18 cellular contexts compared by ENCODE assay signal in genomic region chr17:42392664-42393415, GRCh38. TPM values are rescaled to one million over a fixed set of nuclear protein-coding genes. Genes with fewer than 3 reads are reported as not detected.
DNase-seq lines count a peak whose midpoint lies in the region; ATAC-seq, FAIRE-seq and TF ChIP-seq lines count a peak whose summit lies in the region.
"Had no signal": no experiment of that assay in that cellular context is flagged by ENCODE, and none has a peak within 500 bp of the region (broad histone marks: within the 10 kb centered on the region; RNA-seq: fewer than 3 reads in every experiment).

No MANE protein-coding gene starts in this region.

- POLR2A ChIA-PET in MCF 10A (lab: Yijun Ruan, JAX) (interaction anchor here (0.7 to 1.8 kb wide), 3 partner anchors 13 to 327 kb away, joined by 3 to 6 read pairs (median 4); partner anchors contain the start of gene CAVIN1), IMR-90 (lab: Charles Lee; ENCODE audit: unreplicated experiment) (no interaction called here)

- H2AK5ac ChIP-seq in IMR-90 (ENCODE audit: low read depth, low read length) = 0 out of 2 replicates have a peak overlapping the region, but pooled peaks have one; percentile 43

- peaks cover 5% of the 10 kb centered on the region for H3K36me3 Mint-ChIP-seq in MCF 10A (ENCODE audit: insufficient read depth, unreplicated experiment)
- no peaks in the 10 kb centered on the region for H3K36me3 Mint-ChIP-seq in stimulated activated memory B cell treated with anti-CD40 and anti-IgM and Interleukin-4, amounts not matched to agents 10 μg/mL and 1 μg/mL and 100 μg/mL, for 72 hours

- no peaks in the 10 kb centered on the region for H3K27me3 Mint-ChIP-seq in MCF 10A (ENCODE audit: insufficient read depth, unreplicated experiment)
- H3K27me3 Mint-ChIP-seq in stimulated activated memory B cell treated with anti-CD40 and anti-IgM and Interleukin-4, amounts not matched to agents 10 μg/mL and 1 μg/mL and 100 μg/mL, for 72 hours = no peaks in the 10 kb centered on the region

- H3K27ac Mint-ChIP-seq in MCF 10A (ENCODE audit: low read depth, unreplicated experiment) = peak overlapping the region; percentile 12
- peak overlapping the region; percentile 80 for H3K27ac Mint-ChIP-seq in stimulated activated memory B cell treated with anti-CD40 and anti-IgM and Interleukin-4, amounts not matched to agents 10 μg/mL and 1 μg/mL and 100 μg/mL, for 72 hours

- peaks cover 5 to 46% of the 10 kb centered on the region in 2 experiments; a peak in 3 of 4 replicates for H3K79me1 ChIP-seq in IMR-90 (ENCODE audit: low read depth in 1 of 2, low read length in 2 of 2)

- H3K4me2 ChIP-seq in IMR-90 (ENCODE audit: low read depth, low read length) = no peak overlapping the region

- H3K14ac ChIP-seq in IMR-90 (replicated peaks; ENCODE audit: low read depth, low read length) = no peak overlapping the region

- no CpG with 5 or more reads among the region's 4 CpGs for WGBS in IMR-90 (ENCODE audit: extremely low coverage in 2 of 2, insufficient read length in 1 of 2), 2 experiments

- no peak overlapping the region for H2AK9ac ChIP-seq in IMR-90 (replicated peaks; ENCODE audit: low read depth, low read length, poor library complexity)

- intact Hi-C loops in MCF 10A (cut with micrococcal nuclease) = no loop called here
- intact Hi-C loops in breast epithelium (cut with DNase I; ENCODE audit: low total_unique reads) = no loop called here
- intact Hi-C loops in IMR-90 (cut with micrococcal nuclease) = no loop called here

- no peak overlapping the region for H2BK20ac ChIP-seq in IMR-90 (ENCODE audit: low read depth, low read length)

- H2BK120ac ChIP-seq in IMR-90 (ENCODE audit: low read depth, low read length) = no peak overlapping the region

- H3K27me3 ChIP-seq in breast epithelium = no peaks in the 10 kb centered on the region
- no peaks in the 10 kb centered on the region for H3K27me3 ChIP-seq in IMR-90 (ENCODE audit: control insufficient read depth, insufficient read depth, low read length)
- H3K27me3 ChIP-seq in bronchial epithelial cell (ENCODE audit: control insufficient read depth, insufficient read depth, low read length) = no peaks in the 10 kb centered on the region
- H3K27me3 ChIP-seq: BE2C had no signal

- BruUV-seq in MCF 10A (replicated peaks; lab: Mats Ljungman, UMichigan) (no TSS peak), IMR-90 (replicated peaks; lab: Mats Ljungman, UMichigan) (no TSS peak)

- ATAC-seq in IMR-90 (ENCODE audit: low read depth) = no peak
- ATAC-seq in stimulated activated memory B cell treated with anti-CD40 and anti-IgM and Interleukin-4, amounts not matched to agents 10 μg/mL and 1 μg/mL and 100 μg/mL, for 72 hours = no peak
- no peak for ATAC-seq in HG03565 (IDR thresholded peaks at IDR 0.05; ENCODE audit: unreplicated experiment)

- TF ChIP-seq CTCF in MCF 10A (IDR thresholded peaks at IDR 0.05; ENCODE audit: unreplicated experiment) (no peak), breast epithelium (IDR thresholded peaks at IDR 0.05) (no peak), IMR-90 (conservative IDR thresholded peaks at IDR 0.05; ENCODE audit: low read depth, low read length) (no peak), bronchial epithelial cell (IDR thresholded peaks at IDR 0.05; ENCODE audit: insufficient read depth, low read length, severe bottlenecking) (no peak)

- H3K9me1 ChIP-seq in IMR-90 (ENCODE audit: insufficient read depth, low read length) = peaks cover 5% of the 10 kb centered on the region

- no peaks in the 10 kb centered on the region for H3K9me3 Mint-ChIP-seq in MCF 10A (ENCODE audit: unreplicated experiment)
- H3K9me3 Mint-ChIP-seq in stimulated activated memory B cell treated with anti-CD40 and anti-IgM and Interleukin-4, amounts not matched to agents 10 μg/mL and 1 μg/mL and 100 μg/mL, for 72 hours = no peaks in the 10 kb centered on the region
- H3K9me3 Mint-ChIP-seq: H9 had no signal

- peaks cover 7% of the 10 kb centered on the region; the same call in 1 of the 2 replicates for H4K20me1 ChIP-seq in IMR-90 (ENCODE audit: insufficient read depth, low read length)

- H3K4me3 Mint-ChIP-seq in MCF 10A (ENCODE audit: unreplicated experiment) = no peak overlapping the region
- H3K4me3 Mint-ChIP-seq in stimulated activated memory B cell treated with anti-CD40 and anti-IgM and Interleukin-4, amounts not matched to agents 10 μg/mL and 1 μg/mL and 100 μg/mL, for 72 hours = no peak overlapping the region
- H3K4me3 Mint-ChIP-seq: H9 had no signal

- DNase-seq in MCF 10A (ENCODE audit: unreplicated experiment) (peak; percentile 74), breast epithelium (ENCODE audit: low spot score in 2 of 2) (no peak), IMR-90 (no peak), bronchial epithelial cell (ENCODE audit: low read depth) (peak; percentile 58), germinal center (ENCODE audit: low spot score) (no peak), superior temporal gyrus (ENCODE audit: extremely low spot score) (no peak)
- DNase-seq: BE2C; H9; mesenchymal stem cell; NCI-H2227 treated with DMSO at 0.1 percent for 48 hours; SHP77 treated with DMSO at 0.1 percent for 48 hours; stimulated activated CD4-positive, alpha-beta T cell treated with anti-CD3 and anti-CD28 coated beads, Interleukin-4, amount 100 ng/mL, for 4 hours had no signal

- peaks cover 18% of the 10 kb centered on the region for H3K4me1 Mint-ChIP-seq in MCF 10A (ENCODE audit: insufficient read depth, unreplicated experiment)
- H3K4me1 Mint-ChIP-seq in stimulated activated memory B cell treated with anti-CD40 and anti-IgM and Interleukin-4, amounts not matched to agents 10 μg/mL and 1 μg/mL and 100 μg/mL, for 72 hours = peaks cover 37% of the 10 kb centered on the region

- H4K91ac ChIP-seq in IMR-90 (ENCODE audit: insufficient read depth, low read depth, low read length) = no peak overlapping the region

- dilution Hi-C loops in IMR-90 (cut with HindIII; ENCODE audit: low sequenced_read_pairs, unreplicated experiment) = no loop called here

- H3K27ac ChIP-seq in breast epithelium (no peak overlapping the region), IMR-90 (ENCODE audit: insufficient read depth, low read length) (no peak overlapping the region)

- no peak overlapping the region for H2AFZ ChIP-seq in IMR-90 (replicated peaks; ENCODE audit: low read length, poor library complexity)

- in situ Hi-C loops in IMR-90 (cut with MboI; ENCODE audit: low sequenced_read_pairs) = no loop called here

- TF ChIP-seq RAD21 in IMR-90 (IDR thresholded peaks at IDR 0.05; ENCODE audit: low read length) = no peak

- H3K4me1 ChIP-seq in breast epithelium = no peaks in the 10 kb centered on the region
- peaks cover 4% of the 10 kb centered on the region for H3K4me1 ChIP-seq in IMR-90 (ENCODE audit: control insufficient read depth, insufficient read depth, low read length)

- H4K8ac ChIP-seq in IMR-90 (ENCODE audit: low read depth in 2 of 2, low read length in 2 of 2) = no peak overlapping the region

- CTCF ChIA-PET in MCF 10A (lab: Yijun Ruan, JAX) = no interaction called here
- CTCF ChIA-PET in IMR-90 (lab: Yijun Ruan, JAX) = interaction anchor here (0.6 to 0.8 kb wide), 2 partner anchors 10 to 35 kb away, joined by 3 read pairs; no protein-coding TSS in a partner anchor

- no peak overlapping the region for H2BK15ac ChIP-seq in IMR-90 (ENCODE audit: low read depth, low read length)

- H3K4me3 ChIP-seq in breast epithelium (no peak overlapping the region), IMR-90 (ENCODE audit: insufficient read depth, low read depth, low read length) (no peak overlapping the region), bronchial epithelial cell (ENCODE audit: low read depth, low read length) (no peak overlapping the region)

- H4K5ac ChIP-seq in IMR-90 (ENCODE audit: low read depth, low read length) = no peak overlapping the region

- TF ChIP-seq POLR2A in breast epithelium (IDR thresholded peaks at IDR 0.05) (no peak), IMR-90 (IDR thresholded peaks at IDR 0.05; ENCODE audit: low read depth, low read length) (no peak)

- H3K36me3 ChIP-seq in breast epithelium (no peaks in the 10 kb centered on the region), IMR-90 (ENCODE audit: control insufficient read depth, insufficient read depth, low read length) (no peaks in the 10 kb centered on the region), bronchial epithelial cell (ENCODE audit: control insufficient read depth, insufficient read depth, low read length) (no peaks in the 10 kb centered on the region)
- H3K36me3 ChIP-seq: BE2C had no signal

- no peak for FAIRE-seq in bronchial epithelial cell (lab: Jason Lieb, UNC)
- FAIRE-seq: endometrium, islet of Langerhans, TTC549, urothelium cell line had no signal

- H3K9me3 ChIP-seq in breast epithelium (no peaks in the 10 kb centered on the region), IMR-90 (ENCODE audit: control insufficient read depth, insufficient read depth, low read length) (no peaks in the 10 kb centered on the region)
- H3K9me3 ChIP-seq: BE2C had no signal

- H3K23ac ChIP-seq in IMR-90 (ENCODE audit: low read depth, low read length) = peak overlapping the region; percentile 36; the same call in 1 of the 2 replicates

- no peak overlapping the region for H3K4ac ChIP-seq in IMR-90 (ENCODE audit: low read depth, low read length)

- H3K18ac ChIP-seq in IMR-90 (ENCODE audit: low read depth, low read length) = no peak overlapping the region

- H3K56ac ChIP-seq in IMR-90 (ENCODE audit: extremely low read depth, insufficient read depth, low read length) = no peak overlapping the region

- no peak overlapping the region for H3K9ac ChIP-seq in IMR-90 (ENCODE audit: low read depth, low read length)

- no peak overlapping the region for H2BK5ac ChIP-seq in IMR-90 (ENCODE audit: low read depth, low read length, poor library complexity, severe bottlenecking)

TF ChIP-seq in IMR-90, 13 proteins besides CTCF, POLR2A, EP300 and RAD21:
- TF ChIP-seq CHD1 (IDR thresholded peaks at IDR 0.05; ENCODE audit: low read depth, low read length) (no peak), CEBPB (IDR thresholded peaks at IDR 0.05; ENCODE audit: low read depth, low read length) (0 out of 2 replicates have a peak, but pooled peaks have one; percentile 8), MAFK (IDR thresholded peaks at IDR 0.05; ENCODE audit: low read depth, low read length) (no peak)

RNA-seq across cellular contexts. Expression of gene STAT3, which starts 4.6 kb away (rescaled TPM):
- 89.2 and 115 TPM in 2 replicates for total RNA-seq in MCF 10A (2022)
- total RNA-seq in breast epithelium = 100 to 1,000 TPM; 193 to 322 (median 238) TPM
- total RNA-seq in IMR-90 (2012; rRNA removed) = 61.9 and 66.3 TPM in 2 replicates
- 47.2 and 48.0 TPM in 2 replicates for polyA plus RNA-seq in IMR-90 (2012; rRNA removed)
- 28.3 and 33.2 TPM in 2 replicates for polyA plus RNA-seq in IMR-90 (2012; cell fraction: cytosol; rRNA removed)
- polyA plus RNA-seq in IMR-90 (2012; cell fraction: nucleus; rRNA removed; ENCODE audit: low replicate concordance) = 56.6 and 109 TPM in 2 replicates
- 40.0 and 56.6 TPM in 2 replicates for total RNA-seq in bronchial epithelial cell

RNA-seq across cellular contexts. Expression of gene CAVIN1, which starts 30.2 kb away (rescaled TPM):
- total RNA-seq in MCF 10A (2022) (137 and 143 TPM in 2 replicates), breast epithelium (100 to 1,000 TPM; 288 to 554 (median 306) TPM), IMR-90 (2012; rRNA removed) (556 and 644 TPM in 2 replicates), bronchial epithelial cell (126 and 159 TPM in 2 replicates)
- 491 and 533 TPM in 2 replicates for polyA plus RNA-seq in IMR-90 (2012; rRNA removed)
- 401 and 422 TPM in 2 replicates for polyA plus RNA-seq in IMR-90 (2012; cell fraction: cytosol; rRNA removed)
- polyA plus RNA-seq in IMR-90 (2012; cell fraction: nucleus; rRNA removed; ENCODE audit: low replicate concordance) = 174 and 195 TPM in 2 replicates

Comparison
In these comparisons a context has a peak if more than half of its experiments do, and no peak if none do; other contexts are left out.
1. DNase-seq: peak in MCF 10A (single experiment) and bronchial epithelial cell (single experiment); none in breast epithelium (0 of 2), IMR-90 (single experiment), germinal center (single experiment) and superior temporal gyrus (single experiment).